In the genomic region with DNA sequence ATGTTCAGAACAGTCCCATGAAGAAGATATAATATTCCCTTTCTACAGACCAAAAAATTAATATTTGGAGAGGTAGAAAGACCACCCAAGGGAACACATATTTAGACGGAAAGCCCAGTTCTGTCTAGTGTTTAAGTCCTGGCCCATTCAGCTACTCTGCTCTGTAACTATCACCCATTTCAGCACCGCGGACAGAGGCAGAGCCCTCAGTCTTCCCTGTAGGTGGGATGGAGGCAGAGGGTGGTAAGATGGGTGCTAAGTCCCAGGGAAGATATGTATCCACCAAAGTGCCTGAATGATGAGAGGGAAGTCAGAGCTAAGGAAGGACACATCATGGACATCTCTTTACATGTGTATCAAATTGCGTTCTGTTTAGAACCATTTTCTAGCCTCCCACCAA, we compare ENCODE assay signal across 1 cellular context.
TF ChIP-seq lines count a peak whose summit lies in the region.

No MANE protein-coding gene starts in this region.

TF ChIP-seq in Ishikawa, 13 proteins besides CTCF, POLR2A, EP300 and RAD21 (continued from another document):
- TF ChIP-seq, protein P1, sequence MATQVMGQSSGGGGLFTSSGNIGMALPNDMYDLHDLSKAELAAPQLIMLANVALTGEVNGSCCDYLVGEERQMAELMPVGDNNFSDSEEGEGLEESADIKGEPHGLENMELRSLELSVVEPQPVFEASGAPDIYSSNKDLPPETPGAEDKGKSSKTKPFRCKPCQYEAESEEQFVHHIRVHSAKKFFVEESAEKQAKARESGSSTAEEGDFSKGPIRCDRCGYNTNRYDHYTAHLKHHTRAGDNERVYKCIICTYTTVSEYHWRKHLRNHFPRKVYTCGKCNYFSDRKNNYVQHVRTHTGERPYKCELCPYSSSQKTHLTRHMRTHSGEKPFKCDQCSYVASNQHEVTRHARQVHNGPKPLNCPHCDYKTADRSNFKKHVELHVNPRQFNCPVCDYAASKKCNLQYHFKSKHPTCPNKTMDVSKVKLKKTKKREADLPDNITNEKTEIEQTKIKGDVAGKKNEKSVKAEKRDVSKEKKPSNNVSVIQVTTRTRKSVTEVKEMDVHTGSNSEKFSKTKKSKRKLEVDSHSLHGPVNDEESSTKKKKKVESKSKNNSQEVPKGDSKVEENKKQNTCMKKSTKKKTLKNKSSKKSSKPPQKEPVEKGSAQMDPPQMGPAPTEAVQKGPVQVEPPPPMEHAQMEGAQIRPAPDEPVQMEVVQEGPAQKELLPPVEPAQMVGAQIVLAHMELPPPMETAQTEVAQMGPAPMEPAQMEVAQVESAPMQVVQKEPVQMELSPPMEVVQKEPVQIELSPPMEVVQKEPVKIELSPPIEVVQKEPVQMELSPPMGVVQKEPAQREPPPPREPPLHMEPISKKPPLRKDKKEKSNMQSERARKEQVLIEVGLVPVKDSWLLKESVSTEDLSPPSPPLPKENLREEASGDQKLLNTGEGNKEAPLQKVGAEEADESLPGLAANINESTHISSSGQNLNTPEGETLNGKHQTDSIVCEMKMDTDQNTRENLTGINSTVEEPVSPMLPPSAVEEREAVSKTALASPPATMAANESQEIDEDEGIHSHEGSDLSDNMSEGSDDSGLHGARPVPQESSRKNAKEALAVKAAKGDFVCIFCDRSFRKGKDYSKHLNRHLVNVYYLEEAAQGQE (IDR thresholded peaks at IDR 0.05; ENCODE audit: low read depth), result peak; percentile 94
- no peak for TF ChIP-seq EGR1 (IDR thresholded peaks at IDR 0.05)
- no peak for TF ChIP-seq ZBTB7A (IDR thresholded peaks at IDR 0.05; ENCODE audit: low read depth)
- TF ChIP-seq NFIC (IDR thresholded peaks at IDR 0.05), result no peak
TF ChIP-seq in Ishikawa: peak in this region for 1.
